ENCODE assay signal across 1 cellular context in the genomic region with DNA sequence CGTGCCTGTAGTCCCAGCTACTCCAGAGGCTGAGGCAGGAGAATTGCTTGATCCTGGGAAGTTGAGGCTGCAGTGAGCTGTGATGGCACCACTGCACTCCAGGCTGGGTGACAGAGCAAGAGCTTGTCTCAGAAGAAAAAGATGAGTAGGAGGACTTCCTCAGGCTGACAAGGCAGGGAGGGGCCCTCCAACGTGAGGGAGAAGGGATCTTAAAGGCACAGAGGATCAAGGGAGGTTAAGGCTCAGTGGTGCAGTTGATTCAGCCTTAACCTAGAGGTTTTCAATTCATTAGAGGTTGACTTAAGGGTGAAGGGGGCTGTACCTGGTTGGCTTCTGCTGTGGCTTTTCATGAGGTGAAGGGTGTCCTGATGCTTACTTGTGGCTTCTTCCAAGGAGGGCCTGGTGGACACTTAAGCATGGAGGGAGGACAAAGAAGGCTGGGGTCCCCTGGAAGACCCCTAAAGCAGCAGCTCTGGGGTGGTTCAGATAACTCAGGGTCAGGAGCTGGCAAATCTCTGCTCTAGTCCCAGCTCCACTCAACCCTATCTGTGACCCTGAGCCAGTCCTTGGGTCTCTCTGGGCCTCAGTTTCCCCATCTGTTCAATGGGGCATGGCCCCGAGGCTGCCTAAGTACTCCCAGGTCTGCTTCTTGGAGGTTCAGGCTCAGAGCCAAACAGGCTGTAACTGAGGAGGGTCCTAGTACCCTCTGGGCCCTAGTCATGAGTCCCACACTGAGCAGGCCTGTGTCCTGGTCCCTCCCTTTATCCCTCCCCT.
TF ChIP-seq lines count a peak whose summit lies in the region.

No MANE protein-coding gene starts in this region.

TF ChIP-seq in IMR-90, 13 proteins besides CTCF, POLR2A, EP300 and RAD21:
- TF ChIP-seq MAZ (IDR thresholded peaks at IDR 0.05; ENCODE audit: borderline replicate concordance, low read depth, low read length), result 0 out of 2 replicates have a peak, but pooled peaks have one; percentile 30
- no peak for TF ChIP-seq MAFK (IDR thresholded peaks at IDR 0.05; ENCODE audit: low read depth, low read length)
